Comparison of ENCODE assay signal across 9 cellular contexts in the genomic region with DNA sequence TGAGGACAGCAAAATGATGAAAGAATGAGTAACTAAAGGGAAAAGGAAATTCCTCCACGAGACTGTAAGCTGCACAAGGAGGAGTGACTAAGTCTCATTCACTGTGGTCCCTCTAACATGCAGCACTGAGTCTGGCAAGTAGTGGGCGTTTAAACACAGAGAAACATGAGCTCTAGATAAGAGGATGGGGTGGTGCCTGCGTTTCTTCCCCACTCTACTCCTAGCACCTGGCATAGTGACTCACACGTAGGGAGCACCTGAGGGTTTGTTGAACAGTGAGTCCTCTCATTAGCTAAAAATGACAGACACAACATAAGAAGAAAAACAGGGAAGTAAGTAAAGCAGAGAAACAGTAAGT.
DNase-seq lines count a peak whose midpoint lies in the region; ATAC-seq and TF ChIP-seq lines count a peak whose summit lies in the region.
"Had no signal": no experiment of that assay in that cellular context is flagged by ENCODE, and none has a peak within 500 bp of the region (broad histone marks: within the 10 kb centered on the region; RNA-seq: fewer than 3 reads in every experiment).

No MANE protein-coding gene starts in this region.

- TF ChIP-seq CTCF in AG04450 (IDR thresholded peaks at IDR 0.05; ENCODE audit: low read depth, low read length) (peak; percentile 60), HFFc6 (IDR thresholded peaks at IDR 0.05) (peak; percentile 65)

- H3K27me3 Mint-ChIP-seq in HFFc6 (ENCODE audit: insufficient read depth), result peaks cover 2% of the 10 kb centered on the region; the same call in 1 of the 2 replicates
- H3K27me3 Mint-ChIP-seq in activated T-helper 17 cell treated with anti-CD3 and anti-CD28 coated beads, Interleukin-2, amount 50 U/mL, for 72 hours, result peaks cover 4% of the 10 kb centered on the region
- H3K27me3 Mint-ChIP-seq: activated naive CD8-positive, alpha-beta T cell had no signal

- H3K4me1 Mint-ChIP-seq in HFFc6 (ENCODE audit: low read depth), result peaks cover 62% of the 10 kb centered on the region
- no peaks in the 10 kb centered on the region for H3K4me1 Mint-ChIP-seq in activated T-helper 17 cell treated with anti-CD3 and anti-CD28 coated beads, Interleukin-2, amount 50 U/mL, for 72 hours

- CTCF ChIA-PET in AG04450 (lab: Charles Lee), result interaction anchor here (0.9 to 1.7 kb wide), 6 partner anchors 9 to 377 kb away, joined by 3 to 5 read pairs (median 4); no protein-coding TSS in a partner anchor

- H3K36me3 Mint-ChIP-seq in HFFc6 (ENCODE audit: low read depth), result peaks cover 52% of the 10 kb centered on the region
- no peaks in the 10 kb centered on the region for H3K36me3 Mint-ChIP-seq in activated T-helper 17 cell treated with anti-CD3 and anti-CD28 coated beads, Interleukin-2, amount 50 U/mL, for 72 hours (ENCODE audit: low read depth)
- H3K36me3 Mint-ChIP-seq: activated naive CD8-positive, alpha-beta T cell had no signal

- H3K9me3 ChIP-seq in AG04450 (ENCODE audit: control insufficient read depth, insufficient read depth, low read length), result no peaks in the 10 kb centered on the region

- H3K9me3 Mint-ChIP-seq in HFFc6, result no peaks in the 10 kb centered on the region
- no peaks in the 10 kb centered on the region for H3K9me3 Mint-ChIP-seq in activated T-helper 17 cell treated with anti-CD3 and anti-CD28 coated beads, Interleukin-2, amount 50 U/mL, for 72 hours

- H3K4me3 Mint-ChIP-seq in HFFc6, result peak overlapping the region; percentile 65
- no peak overlapping the region for H3K4me3 Mint-ChIP-seq in activated T-helper 17 cell treated with anti-CD3 and anti-CD28 coated beads, Interleukin-2, amount 50 U/mL, for 72 hours
- H3K4me3 Mint-ChIP-seq: activated naive CD8-positive, alpha-beta T cell had no signal

- DNase-seq in AG04450 (ENCODE audit: low read depth, low spot score) (peak; percentile 89), HFFc6 (peak; percentile 93)
- DNase-seq in effector CD8-positive, alpha-beta T cell (lab: John Stamatoyannopoulos, UW), result no peak

- no peak overlapping the region for H3K4me3 ChIP-seq in AG04450 (ENCODE audit: low read depth, low read length)

- ATAC-seq in activated T-helper 17 cell treated with anti-CD3 and anti-CD28 coated beads, Interleukin-2, amount 50 U/mL, for 72 hours (replicated peaks), result peak; percentile 71
- no peak for ATAC-seq in HG02623 (IDR thresholded peaks at IDR 0.05; ENCODE audit: unreplicated experiment)
- no peak for ATAC-seq in GM21367 (IDR thresholded peaks at IDR 0.05; ENCODE audit: unreplicated experiment)
- ATAC-seq in HG03039 (IDR thresholded peaks at IDR 0.05; ENCODE audit: unreplicated experiment), result no peak

- H3K27ac Mint-ChIP-seq in HFFc6, result peak overlapping the region; percentile 84
- no peak overlapping the region for H3K27ac Mint-ChIP-seq in activated T-helper 17 cell treated with anti-CD3 and anti-CD28 coated beads, Interleukin-2, amount 50 U/mL, for 72 hours
- H3K27ac Mint-ChIP-seq: activated naive CD8-positive, alpha-beta T cell had no signal

- POLR2A ChIA-PET in AG04450 (lab: Yijun Ruan, JAX), result interaction anchor here (0.5 to 1.6 kb wide), 3 partner anchors 106 to 299 kb away, joined by 3 to 9 read pairs (median 3); partner anchors contain the start of gene CBR4

- no peaks in the 10 kb centered on the region for H3K27me3 ChIP-seq in AG04450 (ENCODE audit: control insufficient read depth, insufficient read depth, low read length)
- H3K27me3 ChIP-seq in layer of hippocampus (ENCODE audit: control insufficient read depth, insufficient read depth, low read length), result no peaks in the 10 kb centered on the region

- H3K27ac ChIP-seq in AG04450 (ENCODE audit: low read depth, low read length), result peak overlapping the region; percentile 91
- H3K27ac ChIP-seq in layer of hippocampus (ENCODE audit: low read depth, low read length), result peak overlapping the region; percentile 70
